ENCODE assay signal across 19 cellular contexts in the genomic region with DNA sequence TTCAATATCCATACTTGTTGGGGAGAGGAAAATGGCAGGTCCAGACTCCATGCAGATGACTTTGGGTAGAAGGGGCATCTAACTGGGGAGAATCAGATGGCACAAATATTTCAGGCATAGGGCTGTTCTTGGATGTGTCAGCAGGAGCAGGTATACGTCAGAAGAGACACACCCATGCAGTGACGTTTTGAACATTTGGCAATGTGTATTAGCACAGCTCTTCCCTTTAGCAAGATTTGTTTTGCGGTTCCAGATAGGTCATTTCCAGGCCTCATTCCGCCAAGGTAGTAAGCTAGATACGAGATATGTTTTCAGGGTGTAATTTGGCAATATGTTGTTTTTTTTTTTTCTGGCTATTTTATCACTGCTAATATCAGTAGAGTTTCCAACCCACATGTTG.
"Had no signal": no experiment of that assay in that cellular context is flagged by ENCODE, and none has a peak within 500 bp of the region (broad histone marks: within the 10 kb centered on the region; RNA-seq: fewer than 3 reads in every experiment).

No MANE protein-coding gene starts in this region.

- H3K79me2 ChIP-seq: parathyroid adenoma had no signal

- H3K27ac Mint-ChIP-seq: activated B cell treated with CpG ODN at 0.5 μM for 24 hours; activated CD4-positive, alpha-beta memory T cell treated with anti-CD3 and anti-CD28 coated beads for 36 hours; activated CD8-positive, alpha-beta memory T cell treated with anti-CD3 and anti-CD28 coated beads, Interleukin-2, amount 10 ng/mL, durations not matched to agents 7 days and 5 days; activated naive CD8-positive, alpha-beta T cell treated with anti-CD3 and anti-CD28 coated beads, Interleukin-2, amount 10 ng/mL, durations not matched to agents 7 days and 5 days; activated T-helper 17 cell treated with anti-CD3 and anti-CD28 coated beads, Interleukin-2, amount 50 U/mL, for 72 hours; effector memory CD8-positive, alpha-beta T cell; naive thymus-derived CD4-positive, alpha-beta T cell; stimulated activated naive B cell treated with anti-CD40 and anti-IgM and Interleukin-4, amounts not matched to agents 10 μg/mL and 1 μg/mL and 100 μg/mL, for 72 hours had no signal

- H3K27ac ChIP-seq: body of pancreas, esophagus squamous epithelium, neutrophil, parathyroid adenoma, spleen, thyroid gland had no signal

- H3K27me3 Mint-ChIP-seq: activated B cell treated with CpG ODN at 0.5 μM for 24 hours; activated CD4-positive, alpha-beta memory T cell treated with anti-CD3 and anti-CD28 coated beads for 36 hours; activated CD8-positive, alpha-beta memory T cell treated with anti-CD3 and anti-CD28 coated beads, Interleukin-2, amount 10 ng/mL, durations not matched to agents 7 days and 5 days; activated naive CD8-positive, alpha-beta T cell treated with anti-CD3 and anti-CD28 coated beads, Interleukin-2, amount 10 ng/mL, durations not matched to agents 7 days and 5 days; activated T-helper 17 cell treated with anti-CD3 and anti-CD28 coated beads, Interleukin-2, amount 50 U/mL, for 72 hours; effector memory CD8-positive, alpha-beta T cell; naive thymus-derived CD4-positive, alpha-beta T cell; stimulated activated naive B cell treated with anti-CD40 and anti-IgM and Interleukin-4, amounts not matched to agents 10 μg/mL and 1 μg/mL and 100 μg/mL, for 72 hours had no signal

- H3K4me1 Mint-ChIP-seq: activated B cell treated with CpG ODN at 0.5 μM for 24 hours; activated CD8-positive, alpha-beta memory T cell treated with anti-CD3 and anti-CD28 coated beads, Interleukin-2, amount 10 ng/mL, durations not matched to agents 7 days and 5 days; activated naive CD8-positive, alpha-beta T cell treated with anti-CD3 and anti-CD28 coated beads, Interleukin-2, amount 10 ng/mL, durations not matched to agents 7 days and 5 days; activated T-helper 17 cell treated with anti-CD3 and anti-CD28 coated beads, Interleukin-2, amount 50 U/mL, for 72 hours; naive thymus-derived CD4-positive, alpha-beta T cell; stimulated activated naive B cell treated with anti-CD40 and anti-IgM and Interleukin-4, amounts not matched to agents 10 μg/mL and 1 μg/mL and 100 μg/mL, for 72 hours had no signal

- ATAC-seq: activated CD8-positive, alpha-beta memory T cell treated with anti-CD3 and anti-CD28 coated beads, Interleukin-2, amount 10 ng/mL, durations not matched to agents 7 days and 5 days; activated T-helper 17 cell treated with anti-CD3 and anti-CD28 coated beads, Interleukin-2, amount 50 U/mL, for 72 hours; body of pancreas; effector memory CD8-positive, alpha-beta T cell; naive thymus-derived CD4-positive, alpha-beta T cell; stimulated activated naive B cell treated with anti-CD40 and anti-IgM and Interleukin-4, amounts not matched to agents 10 μg/mL and 1 μg/mL and 100 μg/mL, for 72 hours had no signal

- H3K27me3 ChIP-seq: body of pancreas, esophagus squamous epithelium, neutrophil, spleen, thyroid gland had no signal

- H3K4me1 ChIP-seq: body of pancreas, esophagus squamous epithelium, parathyroid adenoma, spleen, thyroid gland had no signal

- H3K36me3 Mint-ChIP-seq: activated CD4-positive, alpha-beta memory T cell treated with anti-CD3 and anti-CD28 coated beads for 36 hours; activated CD8-positive, alpha-beta memory T cell treated with anti-CD3 and anti-CD28 coated beads, Interleukin-2, amount 10 ng/mL, durations not matched to agents 7 days and 5 days; activated naive CD8-positive, alpha-beta T cell treated with anti-CD3 and anti-CD28 coated beads, Interleukin-2, amount 10 ng/mL, durations not matched to agents 7 days and 5 days; stimulated activated naive B cell treated with anti-CD40 and anti-IgM and Interleukin-4, amounts not matched to agents 10 μg/mL and 1 μg/mL and 100 μg/mL, for 72 hours had no signal

- H3K4me3 Mint-ChIP-seq: activated B cell treated with CpG ODN at 0.5 μM for 24 hours; activated CD4-positive, alpha-beta memory T cell treated with anti-CD3 and anti-CD28 coated beads for 36 hours; activated CD8-positive, alpha-beta memory T cell treated with anti-CD3 and anti-CD28 coated beads, Interleukin-2, amount 10 ng/mL, durations not matched to agents 7 days and 5 days; activated naive CD8-positive, alpha-beta T cell treated with anti-CD3 and anti-CD28 coated beads, Interleukin-2, amount 10 ng/mL, durations not matched to agents 7 days and 5 days; activated T-helper 17 cell treated with anti-CD3 and anti-CD28 coated beads, Interleukin-2, amount 50 U/mL, for 72 hours; effector memory CD8-positive, alpha-beta T cell; naive thymus-derived CD4-positive, alpha-beta T cell; stimulated activated naive B cell treated with anti-CD40 and anti-IgM and Interleukin-4, amounts not matched to agents 10 μg/mL and 1 μg/mL and 100 μg/mL, for 72 hours had no signal

- H3K9me3 ChIP-seq: body of pancreas, esophagus squamous epithelium, neutrophil, thyroid gland had no signal

- H3K36me3 ChIP-seq: esophagus squamous epithelium, neutrophil, spleen, thyroid gland had no signal

- H3K9ac ChIP-seq: parathyroid adenoma had no signal

- H2AFZ ChIP-seq: parathyroid adenoma had no signal

- DNase-seq: activated B cell treated with CpG ODN at 0.5 μM for 24 hours; activated CD4-positive, alpha-beta memory T cell treated with anti-CD3 and anti-CD28 coated beads for 36 hours; activated CD4-positive, alpha-beta T cell treated with anti-CD3 and anti-CD28 coated beads for 4 hours; activated CD8-positive, alpha-beta memory T cell treated with anti-CD3 and anti-CD28 coated beads, Interleukin-2, amount 10 ng/mL, durations not matched to agents 7 days and 5 days; activated naive CD4-positive, alpha-beta T cell treated with Interleukin-2 at 50 U/mL for 16 hours; activated naive CD8-positive, alpha-beta T cell treated with anti-CD3 and anti-CD28 coated beads, Interleukin-2, amount 10 ng/mL, durations not matched to agents 7 days and 5 days; body of pancreas; caudate nucleus; effector memory CD8-positive, alpha-beta T cell; esophagus squamous epithelium; mesendoderm; naive thymus-derived CD4-positive, alpha-beta T cell; spleen; stimulated activated naive B cell treated with anti-CD40 and anti-IgM and Interleukin-4, amounts not matched to agents 10 μg/mL and 1 μg/mL and 100 μg/mL, for 72 hours; T-helper 9 cell; thyroid gland had no signal

- H3K4me3 ChIP-seq: body of pancreas, esophagus squamous epithelium, spleen, thyroid gland had no signal
